Comparison of ENCODE assay signal across 8 cellular contexts in the genomic region with DNA sequence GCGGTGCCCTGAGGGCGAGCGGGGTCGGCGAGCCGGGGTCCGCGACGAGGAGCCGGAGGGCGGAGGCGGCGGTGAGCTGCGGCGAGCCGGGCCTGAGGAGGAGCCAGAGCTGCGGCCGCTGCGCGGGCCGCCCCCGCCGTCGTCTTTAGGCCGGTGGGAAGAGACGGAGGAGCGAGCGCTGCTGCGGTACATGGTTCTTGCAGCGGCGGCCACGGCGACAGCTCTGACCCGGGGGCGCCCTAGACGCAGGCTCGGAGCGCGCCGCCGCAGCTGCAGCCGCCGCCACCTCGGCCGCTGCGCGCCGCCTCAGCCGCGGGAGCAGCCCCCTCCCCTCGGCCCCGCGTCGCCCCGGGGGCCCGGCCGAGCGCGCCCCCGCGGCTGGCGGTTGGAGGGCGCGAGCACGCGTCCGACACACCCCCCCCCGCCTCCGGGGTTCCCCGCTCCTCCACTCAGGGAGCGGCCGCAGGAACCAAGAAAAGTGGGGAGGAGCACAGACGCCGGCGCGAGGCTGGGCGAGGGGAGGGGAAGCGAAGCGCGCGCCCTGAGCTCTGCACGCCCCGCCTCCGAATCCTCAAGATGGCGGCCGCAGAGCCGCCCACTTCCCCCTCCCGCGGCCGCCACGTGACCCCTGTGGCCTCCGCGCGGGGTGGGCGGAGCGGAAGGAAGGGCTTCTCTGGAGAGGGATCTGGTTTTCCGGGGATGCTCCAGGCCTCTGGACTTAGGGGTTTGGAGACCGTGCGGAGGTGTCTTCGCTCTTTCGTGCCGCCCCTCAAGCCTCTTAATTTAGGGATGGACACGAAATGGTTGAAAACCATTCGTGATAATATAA.
DNase-seq lines count a peak whose midpoint lies in the region; ATAC-seq lines count a peak whose summit lies in the region.

A gene with protein sequence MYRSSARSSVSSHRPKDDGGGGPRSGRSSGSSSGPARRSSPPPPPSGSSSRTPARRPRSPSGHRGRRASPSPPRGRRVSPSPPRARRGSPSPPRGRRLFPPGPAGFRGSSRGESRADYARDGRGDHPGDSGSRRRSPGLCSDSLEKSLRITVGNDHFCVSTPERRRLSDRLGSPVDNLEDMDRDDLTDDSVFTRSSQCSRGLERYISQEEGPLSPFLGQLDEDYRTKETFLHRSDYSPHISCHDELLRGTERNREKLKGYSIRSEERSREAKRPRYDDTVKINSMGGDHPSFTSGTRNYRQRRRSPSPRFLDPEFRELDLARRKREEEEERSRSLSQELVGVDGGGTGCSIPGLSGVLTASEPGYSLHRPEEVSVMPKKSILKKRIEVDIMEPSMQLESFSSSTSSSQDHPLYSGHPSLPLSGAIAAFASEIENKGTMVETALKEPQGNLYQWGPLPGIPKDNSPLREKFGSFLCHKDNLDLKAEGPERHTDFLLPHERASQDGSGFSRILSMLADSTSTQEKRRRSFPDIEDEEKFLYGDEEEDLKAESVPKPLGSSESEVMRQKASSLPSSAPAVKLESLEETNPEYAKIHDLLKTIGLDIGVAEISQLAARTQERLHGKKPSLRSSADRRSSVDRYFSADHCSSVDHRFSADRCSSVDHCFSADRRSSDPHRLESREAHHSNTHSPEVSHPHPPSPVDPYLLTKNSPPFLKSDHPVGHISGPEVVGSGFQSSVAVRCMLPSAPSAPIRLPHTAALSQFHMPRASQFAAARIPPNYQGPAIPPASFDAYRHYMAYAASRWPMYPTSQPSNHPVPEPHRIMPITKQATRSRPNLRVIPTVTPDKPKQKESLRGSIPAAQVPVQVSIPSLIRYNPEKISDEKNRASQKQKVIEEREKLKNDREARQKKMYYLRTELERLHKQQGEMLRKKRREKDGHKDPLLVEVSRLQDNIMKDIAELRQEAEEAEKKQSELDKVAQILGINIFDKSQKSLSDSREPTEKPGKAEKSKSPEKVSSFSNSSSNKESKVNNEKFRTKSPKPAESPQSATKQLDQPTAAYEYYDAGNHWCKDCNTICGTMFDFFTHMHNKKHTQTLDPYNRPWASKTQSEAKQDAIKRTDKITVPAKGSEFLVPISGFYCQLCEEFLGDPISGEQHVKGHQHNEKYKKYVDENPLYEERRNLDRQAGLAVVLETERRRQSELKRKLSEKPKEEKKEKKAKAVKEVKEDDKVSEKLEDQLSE (N-terminal part only) (minus strand): TSS at position 474 of the 829 bp plus-strand sequence. CDS start 282 bp downstream, at position 192.

- H3K36me3 Mint-ChIP-seq in effector memory CD8-positive, alpha-beta T cell (ENCODE audit: insufficient read depth) = peaks cover 21% of the 10 kb centered on the region
- H3K36me3 Mint-ChIP-seq in memory B cell = peaks cover 9% of the 10 kb centered on the region

- peak within 1 kb of the TSS; percentile 95 to 96 for H3K27ac Mint-ChIP-seq in effector memory CD8-positive, alpha-beta T cell
- H3K27ac Mint-ChIP-seq in memory B cell = peak within 1 kb of the TSS; percentile 89

- no peaks in the 10 kb centered on the region for H3K9me3 Mint-ChIP-seq in effector memory CD8-positive, alpha-beta T cell
- H3K9me3 Mint-ChIP-seq in memory B cell = no peaks in the 10 kb centered on the region

- ATAC-seq in GM21381 (IDR thresholded peaks at IDR 0.05; ENCODE audit: unreplicated experiment) (peak; percentile 86), memory B cell (ENCODE audit: low read depth) (peak; percentile 88)
- ATAC-seq in effector memory CD8-positive, alpha-beta T cell (replicated peaks) = peak; percentile 93

- DNase-seq in COLO829 (ENCODE audit: low spot score) (peak; percentile 93), HUDEP-2 (lab: John Stamatoyannopoulos, UW; ENCODE audit: unreplicated experiment in 76 of 76) (peak in 75 of 76 experiments; percentile 43 to 99 (median 96)), NOMO-1 treated with dmso at 0.1 percent for 144 hours (lab: John Stamatoyannopoulos, UW; ENCODE audit: unreplicated experiment) (peak; percentile 98), memory B cell (ENCODE audit: low spot score in 2 of 2) (peak; percentile 82 to 90)
- DNase-seq in activated CD8-positive, alpha-beta memory T cell treated with anti-CD3 and anti-CD28 coated beads for 4 hours (ENCODE audit: low read depth in 2 of 2) = peak; percentile 86 to 89
- DNase-seq in effector memory CD8-positive, alpha-beta T cell = peak; percentile 86 to 90 (median 89)
- peak; percentile 89 for DNase-seq in stimulated activated CD8-positive, alpha-beta memory T cell treated with anti-CD3 and anti-CD28 coated beads, Interleukin-12 subunit alpha, Interleukin-12 subunit beta, amount 100 ng/mL, for 1 hour (ENCODE audit: low read depth)

- peaks cover 23 to 48% of the 10 kb centered on the region in 2 donors for H3K4me1 Mint-ChIP-seq in effector memory CD8-positive, alpha-beta T cell (ENCODE audit: low read depth in 2 of 2)
- peaks cover 26% of the 10 kb centered on the region for H3K4me1 Mint-ChIP-seq in memory B cell

- H3K27me3 Mint-ChIP-seq in effector memory CD8-positive, alpha-beta T cell = no peaks in the 10 kb centered on the region
- no peaks in the 10 kb centered on the region for H3K27me3 Mint-ChIP-seq in memory B cell

- peak within 1 kb of the TSS; percentile 83 to 87 for H3K4me3 Mint-ChIP-seq in effector memory CD8-positive, alpha-beta T cell
- peak within 1 kb of the TSS; percentile 88 for H3K4me3 Mint-ChIP-seq in memory B cell

Comparison
In these comparisons a context has a peak if more than half of its experiments do, and no peak if none do; other contexts are left out.
1. Peak in every context shown above with its lines: DNase-seq and ATAC-seq.